In genomic region chr6:12348530-12349511, GRCh38 we compare ENCODE assay signal across 1 cellular context.
TF ChIP-seq lines count a peak whose summit lies in the region.

No MANE protein-coding gene starts in this region.

TF ChIP-seq in HepG2, 621 proteins besides CTCF, POLR2A, EP300 and RAD21 (continued from another document and continues in another):
- TF ChIP-seq, protein P1, sequence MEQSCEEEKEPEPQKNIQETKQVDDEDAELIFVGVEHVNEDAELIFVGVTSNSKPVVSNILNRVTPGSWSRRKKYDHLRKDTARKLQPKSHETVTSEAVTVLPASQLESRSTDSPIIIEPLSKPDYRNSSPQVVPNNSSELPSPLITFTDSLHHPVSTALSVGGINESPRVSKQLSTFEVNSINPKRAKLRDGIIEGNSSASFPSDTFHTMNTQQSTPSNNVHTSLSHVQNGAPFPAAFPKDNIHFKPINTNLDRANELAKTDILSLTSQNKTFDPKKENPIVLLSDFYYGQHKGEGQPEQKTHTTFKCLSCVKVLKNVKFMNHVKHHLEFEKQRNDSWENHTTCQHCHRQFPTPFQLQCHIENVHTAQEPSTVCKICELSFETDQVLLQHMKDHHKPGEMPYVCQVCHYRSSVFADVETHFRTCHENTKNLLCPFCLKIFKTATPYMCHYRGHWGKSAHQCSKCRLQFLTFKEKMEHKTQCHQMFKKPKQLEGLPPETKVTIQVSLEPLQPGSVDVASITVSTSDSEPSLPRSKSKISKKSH (CRISPR knock-in tag; IDR thresholded peaks at IDR 0.05; ENCODE audit: borderline replicate concordance): no peak
- TF ChIP-seq ATF7 (IDR thresholded peaks at IDR 0.05): no peak
- peak; percentile 77; the same call in 1 of the 2 replicates for TF ChIP-seq ATF7 (CRISPR knock-in tag; IDR thresholded peaks at IDR 0.05)
- TF ChIP-seq, protein P2, sequence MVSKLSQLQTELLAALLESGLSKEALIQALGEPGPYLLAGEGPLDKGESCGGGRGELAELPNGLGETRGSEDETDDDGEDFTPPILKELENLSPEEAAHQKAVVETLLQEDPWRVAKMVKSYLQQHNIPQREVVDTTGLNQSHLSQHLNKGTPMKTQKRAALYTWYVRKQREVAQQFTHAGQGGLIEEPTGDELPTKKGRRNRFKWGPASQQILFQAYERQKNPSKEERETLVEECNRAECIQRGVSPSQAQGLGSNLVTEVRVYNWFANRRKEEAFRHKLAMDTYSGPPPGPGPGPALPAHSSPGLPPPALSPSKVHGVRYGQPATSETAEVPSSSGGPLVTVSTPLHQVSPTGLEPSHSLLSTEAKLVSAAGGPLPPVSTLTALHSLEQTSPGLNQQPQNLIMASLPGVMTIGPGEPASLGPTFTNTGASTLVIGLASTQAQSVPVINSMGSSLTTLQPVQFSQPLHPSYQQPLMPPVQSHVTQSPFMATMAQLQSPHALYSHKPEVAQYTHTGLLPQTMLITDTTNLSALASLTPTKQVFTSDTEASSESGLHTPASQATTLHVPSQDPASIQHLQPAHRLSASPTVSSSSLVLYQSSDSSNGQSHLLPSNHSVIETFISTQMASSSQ (IDR thresholded peaks at IDR 0.05; ENCODE audit: low read depth): peak; percentile 74; the same call in 1 of the 2 replicates
- TF ChIP-seq, protein P2 (CRISPR knock-in tag; IDR thresholded peaks at IDR 0.05; ENCODE audit: borderline replicate concordance): peak; percentile 83; the same call in 1 of the 2 replicates
- TF ChIP-seq, protein P3, sequence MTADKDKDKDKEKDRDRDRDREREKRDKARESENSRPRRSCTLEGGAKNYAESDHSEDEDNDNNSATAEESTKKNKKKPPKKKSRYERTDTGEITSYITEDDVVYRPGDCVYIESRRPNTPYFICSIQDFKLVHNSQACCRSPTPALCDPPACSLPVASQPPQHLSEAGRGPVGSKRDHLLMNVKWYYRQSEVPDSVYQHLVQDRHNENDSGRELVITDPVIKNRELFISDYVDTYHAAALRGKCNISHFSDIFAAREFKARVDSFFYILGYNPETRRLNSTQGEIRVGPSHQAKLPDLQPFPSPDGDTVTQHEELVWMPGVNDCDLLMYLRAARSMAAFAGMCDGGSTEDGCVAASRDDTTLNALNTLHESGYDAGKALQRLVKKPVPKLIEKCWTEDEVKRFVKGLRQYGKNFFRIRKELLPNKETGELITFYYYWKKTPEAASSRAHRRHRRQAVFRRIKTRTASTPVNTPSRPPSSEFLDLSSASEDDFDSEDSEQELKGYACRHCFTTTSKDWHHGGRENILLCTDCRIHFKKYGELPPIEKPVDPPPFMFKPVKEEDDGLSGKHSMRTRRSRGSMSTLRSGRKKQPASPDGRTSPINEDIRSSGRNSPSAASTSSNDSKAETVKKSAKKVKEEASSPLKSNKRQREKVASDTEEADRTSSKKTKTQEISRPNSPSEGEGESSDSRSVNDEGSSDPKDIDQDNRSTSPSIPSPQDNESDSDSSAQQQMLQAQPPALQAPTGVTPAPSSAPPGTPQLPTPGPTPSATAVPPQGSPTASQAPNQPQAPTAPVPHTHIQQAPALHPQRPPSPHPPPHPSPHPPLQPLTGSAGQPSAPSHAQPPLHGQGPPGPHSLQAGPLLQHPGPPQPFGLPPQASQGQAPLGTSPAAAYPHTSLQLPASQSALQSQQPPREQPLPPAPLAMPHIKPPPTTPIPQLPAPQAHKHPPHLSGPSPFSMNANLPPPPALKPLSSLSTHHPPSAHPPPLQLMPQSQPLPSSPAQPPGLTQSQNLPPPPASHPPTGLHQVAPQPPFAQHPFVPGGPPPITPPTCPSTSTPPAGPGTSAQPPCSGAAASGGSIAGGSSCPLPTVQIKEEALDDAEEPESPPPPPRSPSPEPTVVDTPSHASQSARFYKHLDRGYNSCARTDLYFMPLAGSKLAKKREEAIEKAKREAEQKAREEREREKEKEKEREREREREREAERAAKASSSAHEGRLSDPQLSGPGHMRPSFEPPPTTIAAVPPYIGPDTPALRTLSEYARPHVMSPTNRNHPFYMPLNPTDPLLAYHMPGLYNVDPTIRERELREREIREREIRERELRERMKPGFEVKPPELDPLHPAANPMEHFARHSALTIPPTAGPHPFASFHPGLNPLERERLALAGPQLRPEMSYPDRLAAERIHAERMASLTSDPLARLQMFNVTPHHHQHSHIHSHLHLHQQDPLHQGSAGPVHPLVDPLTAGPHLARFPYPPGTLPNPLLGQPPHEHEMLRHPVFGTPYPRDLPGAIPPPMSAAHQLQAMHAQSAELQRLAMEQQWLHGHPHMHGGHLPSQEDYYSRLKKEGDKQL (CRISPR knock-in tag; IDR thresholded peaks at IDR 0.05; ENCODE audit: low read depth): peak; percentile 85
- no peak for TF ChIP-seq ZNF839 (CRISPR knock-in tag; IDR thresholded peaks at IDR 0.05; ENCODE audit: borderline replicate concordance)
- TF ChIP-seq MAFG (CRISPR knock-in tag; IDR thresholded peaks at IDR 0.05): no peak
- TF ChIP-seq RFX1 (IDR thresholded peaks at IDR 0.05): no peak
- no peak for TF ChIP-seq PRMT3 (CRISPR knock-in tag; IDR thresholded peaks at IDR 0.05; ENCODE audit: borderline replicate concordance, low read depth)
- TF ChIP-seq DMAP1 (CRISPR knock-in tag; IDR thresholded peaks at IDR 0.05): no peak
- TF ChIP-seq ZSCAN25 (CRISPR knock-in tag; IDR thresholded peaks at IDR 0.05): 0 out of 2 replicates have a peak, but pooled peaks have one; percentile 24
- TF ChIP-seq XRCC5 (optimal IDR thresholded peaks at IDR 0.05; ENCODE audit: low read length): peak; percentile 19
- no peak for TF ChIP-seq THRA (CRISPR knock-in tag; IDR thresholded peaks at IDR 0.05; ENCODE audit: borderline replicate concordance)
- TF ChIP-seq SMARCC2 (IDR thresholded peaks at IDR 0.05): peak; percentile 64; the same call in 1 of the 2 replicates
- no peak for TF ChIP-seq ZBTB25 (CRISPR knock-in tag; IDR thresholded peaks at IDR 0.05)
- no peak for TF ChIP-seq BRF2 (CRISPR knock-in tag; IDR thresholded peaks at IDR 0.05)
- no peak for TF ChIP-seq PHF20 (CRISPR knock-in tag; IDR thresholded peaks at IDR 0.05)
- no peak for TF ChIP-seq STAT5B (CRISPR knock-in tag; IDR thresholded peaks at IDR 0.05)
- no peak for TF ChIP-seq FLYWCH1 (CRISPR knock-in tag; IDR thresholded peaks at IDR 0.05)
- TF ChIP-seq ZNF883 (CRISPR knock-in tag; IDR thresholded peaks at IDR 0.05; ENCODE audit: not compliant biosample characterization): no peak
- TF ChIP-seq ZNF572 (CRISPR knock-in tag; IDR thresholded peaks at IDR 0.05): no peak
- TF ChIP-seq ZNF720 (CRISPR knock-in tag; IDR thresholded peaks at IDR 0.05): no peak
- no peak for TF ChIP-seq ADNP (CRISPR knock-in tag; IDR thresholded peaks at IDR 0.05)
- TF ChIP-seq RCOR2 (CRISPR knock-in tag; IDR thresholded peaks at IDR 0.05): peak; percentile 76
- TF ChIP-seq NCOR1 (IDR thresholded peaks at IDR 0.05; ENCODE audit: borderline replicate concordance, low read length): no peak; the same call in 1 of the 2 replicates
- no peak for TF ChIP-seq ZFYVE20 (CRISPR knock-in tag; IDR thresholded peaks at IDR 0.05; ENCODE audit: borderline replicate concordance, low read depth)
- no peak for TF ChIP-seq ZBTB1 (CRISPR knock-in tag; IDR thresholded peaks at IDR 0.05; ENCODE audit: borderline replicate concordance)
- TF ChIP-seq, protein P4, sequence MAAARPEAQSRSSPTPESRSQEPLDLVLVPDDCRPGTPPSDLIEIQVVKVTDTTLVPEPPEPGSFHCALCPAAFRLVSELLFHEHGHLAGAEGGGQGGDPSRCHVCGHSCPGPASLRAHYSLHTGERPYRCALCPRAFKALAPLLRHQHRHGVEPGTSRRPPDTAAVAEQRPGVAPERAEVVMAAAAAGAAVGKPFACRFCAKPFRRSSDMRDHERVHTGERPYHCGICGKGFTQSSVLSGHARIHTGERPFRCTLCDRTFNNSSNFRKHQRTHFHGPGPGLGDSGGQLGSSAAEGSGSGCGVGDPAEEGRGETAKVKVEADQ (CRISPR knock-in tag; IDR thresholded peaks at IDR 0.05; ENCODE audit: borderline replicate concordance): no peak
- no peak for TF ChIP-seq ATF6 (CRISPR knock-in tag; conservative IDR thresholded peaks at IDR 0.05)
- peak; percentile 76; the same call in 1 of the 2 replicates for TF ChIP-seq ZNF337 (CRISPR knock-in tag; IDR thresholded peaks at IDR 0.05; ENCODE audit: borderline replicate concordance, low read depth)
- no peak for TF ChIP-seq MBNL3 (CRISPR knock-in tag; conservative IDR thresholded peaks at IDR 0.05)
- no peak for TF ChIP-seq AGO2 (optimal IDR thresholded peaks at IDR 0.05; ENCODE audit: low read depth, low read length)
- TF ChIP-seq SPEN (CRISPR knock-in tag; IDR thresholded peaks at IDR 0.05; ENCODE audit: low read depth): no peak
- 0 out of 2 replicates have a peak, but pooled peaks have one; percentile 57 for TF ChIP-seq NFKBIZ (CRISPR knock-in tag; IDR thresholded peaks at IDR 0.05)
- no peak for TF ChIP-seq BRCA1 (CRISPR knock-in tag; IDR thresholded peaks at IDR 0.05)
- no peak for TF ChIP-seq PLSCR1 (CRISPR knock-in tag; IDR thresholded peaks at IDR 0.05; ENCODE audit: borderline replicate concordance)
- TF ChIP-seq, protein P5, sequence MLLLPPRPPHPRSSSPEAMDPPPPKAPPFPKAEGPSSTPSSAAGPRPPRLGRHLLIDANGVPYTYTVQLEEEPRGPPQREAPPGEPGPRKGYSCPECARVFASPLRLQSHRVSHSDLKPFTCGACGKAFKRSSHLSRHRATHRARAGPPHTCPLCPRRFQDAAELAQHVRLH (CRISPR knock-in tag; IDR thresholded peaks at IDR 0.05; ENCODE audit: borderline replicate concordance, low read depth): no peak
- TF ChIP-seq ZBTB14 (CRISPR knock-in tag; IDR thresholded peaks at IDR 0.05): no peak
- TF ChIP-seq ZNF629 (CRISPR knock-in tag; conservative IDR thresholded peaks at IDR 0.05): no peak
- no peak for TF ChIP-seq MZF1 (CRISPR knock-in tag; IDR thresholded peaks at IDR 0.05; ENCODE audit: borderline replicate concordance)
